14 cellular contexts compared by ENCODE assay signal in the genomic region with DNA sequence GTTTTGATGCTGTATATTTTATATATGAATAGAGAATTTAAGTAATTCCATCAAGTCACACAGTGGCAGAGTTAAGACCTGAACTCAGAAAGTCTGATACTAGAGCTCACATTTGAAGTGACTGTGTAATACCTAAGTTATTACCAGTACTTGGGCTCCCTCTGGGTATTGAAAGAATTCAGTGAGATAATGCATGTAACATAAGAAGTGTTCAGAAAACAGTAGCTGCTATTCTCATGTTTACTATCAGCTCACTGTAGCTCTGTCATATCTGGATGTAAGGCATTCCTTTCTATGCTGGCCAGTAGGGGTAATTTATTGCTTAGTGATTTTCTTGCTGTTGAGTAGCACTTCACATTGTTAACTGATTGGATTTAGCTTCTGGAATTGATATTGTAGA. TPM values are rescaled to one million over a fixed set of nuclear protein-coding genes. Genes with fewer than 3 reads are reported as not detected.
DNase-seq lines count a peak whose midpoint lies in the region; ATAC-seq and TF ChIP-seq lines count a peak whose summit lies in the region.
"Had no signal": no experiment of that assay in that cellular context is flagged by ENCODE, and none has a peak within 500 bp of the region (broad histone marks: within the 10 kb centered on the region; RNA-seq: fewer than 3 reads in every experiment).

No MANE protein-coding gene starts in this region.

- no peak overlapping the region for H3K27ac ChIP-seq in AG04450 (ENCODE audit: low read depth, low read length)
- H3K27ac ChIP-seq: WERI-Rb-1 had no signal

- no peak overlapping the region for H3K4me3 ChIP-seq in AG04450 (ENCODE audit: low read depth, low read length)
- H3K4me3 ChIP-seq in astrocyte of the cerebellum (ENCODE audit: low read depth, low read length): no peak overlapping the region
- H3K4me3 ChIP-seq: GM12878 had no signal

- H3K9me3 ChIP-seq in AG04450 (ENCODE audit: control insufficient read depth, insufficient read depth, low read length): no peaks in the 10 kb centered on the region

- ATAC-seq in HG03342 (IDR thresholded peaks at IDR 0.05; ENCODE audit: unreplicated experiment) (no peak), GM19351 (IDR thresholded peaks at IDR 0.05; ENCODE audit: unreplicated experiment) (no peak), HG02610 (IDR thresholded peaks at IDR 0.05; ENCODE audit: unreplicated experiment) (no peak)
- ATAC-seq: GM12878 had no signal

- DNase-seq in AG04450 (ENCODE audit: low read depth, low spot score): peak; percentile 32
- DNase-seq in HS-27A (ENCODE audit: low read depth): peak; percentile 19
- DNase-seq in astrocyte of the cerebellum (ENCODE audit: low read depth): peak; percentile 9
- DNase-seq in hepatic stellate cell (ENCODE audit: low spot score): peak; percentile 4
- no peak for DNase-seq in GM13976 (ENCODE audit: low spot score)
- DNase-seq: activated effector memory CD4-positive, alpha-beta T cell treated with anti-CD3 and anti-CD28 coated beads, Interleukin-2, amount 50 U/mL, for 16 hours; endodermal cell; head of caudate nucleus; MV-4-11; WERI-Rb-1 had no signal

- in situ Hi-C loops in astrocyte of the cerebellum (cut with HindIII; ENCODE audit: low sequenced_read_pairs): no loop called here
- in situ Hi-C loops in GM13976 (cut with MboI; ENCODE audit: low sequenced_read_pairs, unreplicated experiment): no loop called here

- POLR2A ChIA-PET in AG04450 (lab: Yijun Ruan, JAX): interaction anchor here (0.5 to 1.5 kb wide), 5 partner anchors 9 to 127 kb away, joined by 3 to 6 read pairs (median 4); a partner anchor contains a TSS

- CTCF ChIA-PET in AG04450 (lab: Charles Lee): interaction anchor here (0.7 to 2.6 kb wide), 5 partner anchors 9 to 153 kb away, joined by 3 to 12 read pairs (median 4); no protein-coding TSS in a partner anchor

- no peaks in the 10 kb centered on the region for H3K27me3 ChIP-seq in AG04450 (ENCODE audit: control insufficient read depth, insufficient read depth, low read length)

- TF ChIP-seq CTCF in AG04450 (IDR thresholded peaks at IDR 0.05; ENCODE audit: low read depth, low read length) (0 out of 2 replicates have a peak, but pooled peaks have one; percentile 18), astrocyte of the cerebellum (IDR thresholded peaks at IDR 0.05; ENCODE audit: low read depth, low read length, missing control alignments) (no peak), GM13976 (IDR thresholded peaks at IDR 0.05; ENCODE audit: borderline replicate concordance, control extremely low read depth, extremely low read depth, insufficient read depth, missing control alignments) (no peak)

RNA-seq across cellular contexts. Expression of a gene that starts 44.6 kb away (rescaled TPM):
- polyA plus RNA-seq in AG04450 (2011; rRNA removed): not detected in 2 replicates
- not detected in 2 replicates for polyA minus RNA-seq in AG04450 (2011; rRNA and poly(A)+ RNA removed)
- polyA plus RNA-seq: GM12878 had no signal

RNA-seq across cellular contexts. Expression of a gene that starts 49.6 kb away (rescaled TPM):
- polyA plus RNA-seq in AG04450 (2011; rRNA removed): 96.7 and 120 TPM in 2 replicates
- 49.3 and 72.7 TPM in 2 replicates for polyA minus RNA-seq in AG04450 (2011; rRNA and poly(A)+ RNA removed)
